ENCODE assay signal across 19 cellular contexts in the genomic region with DNA sequence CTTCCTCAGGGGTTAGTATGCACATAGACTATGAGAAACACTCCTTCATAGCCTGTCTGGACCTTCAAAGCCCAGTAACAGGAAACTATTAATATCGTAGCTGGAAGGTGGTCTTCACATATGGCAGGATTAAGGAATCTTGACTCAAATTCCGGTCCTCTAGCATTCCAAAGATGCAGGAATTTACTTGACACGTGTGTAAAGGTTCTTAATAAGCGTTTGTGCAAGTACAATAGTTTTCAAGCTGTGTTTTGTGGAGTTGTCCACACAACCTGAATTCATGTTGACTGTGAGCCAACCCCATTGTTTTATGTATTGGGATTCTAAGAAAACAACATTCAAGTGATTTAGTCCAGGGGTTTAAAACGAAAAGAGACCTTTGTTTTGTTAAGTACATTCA.
"Had no signal": no experiment of that assay in that cellular context is flagged by ENCODE, and none has a peak within 500 bp of the region (broad histone marks: within the 10 kb centered on the region; RNA-seq: fewer than 3 reads in every experiment).

No MANE protein-coding gene starts in this region.

- H3K27ac Mint-ChIP-seq: activated naive CD8-positive, alpha-beta T cell treated with anti-CD3 and anti-CD28 coated beads for 36 hours; naive B cell; stimulated activated memory B cell treated with anti-CD40 and anti-IgM and Interleukin-4, amounts not matched to agents 10 μg/mL and 1 μg/mL and 100 μg/mL, for 72 hours; T-helper 17 cell had no signal

- H3K4me3 ChIP-seq: colonic mucosa, gastroesophageal sphincter, hepatocyte, lower lobe of right lung had no signal

- H3K27ac ChIP-seq: colonic mucosa, epithelial cell of prostate, hepatocyte, lower lobe of right lung, neutrophil had no signal

- H3K9me3 ChIP-seq: colonic mucosa, gastroesophageal sphincter, lower lobe of right lung, neutrophil, SK-N-SH had no signal

- H3K4me1 ChIP-seq: colonic mucosa had no signal

- H3K4me3 Mint-ChIP-seq: activated naive CD8-positive, alpha-beta T cell treated with anti-CD3 and anti-CD28 coated beads for 36 hours; activated T-cell treated with anti-CD3 and anti-CD28 coated beads, Interleukin-2, amount 50 U/mL, for 4 hours; naive B cell; stimulated activated memory B cell treated with anti-CD40 and anti-IgM and Interleukin-4, amounts not matched to agents 10 μg/mL and 1 μg/mL and 100 μg/mL, for 72 hours; T-helper 17 cell had no signal

- H3K27me3 ChIP-seq: colonic mucosa, gastroesophageal sphincter, hepatocyte, neutrophil had no signal

- H3K36me3 Mint-ChIP-seq: activated naive CD8-positive, alpha-beta T cell treated with anti-CD3 and anti-CD28 coated beads for 36 hours; naive B cell; stimulated activated memory B cell treated with anti-CD40 and anti-IgM and Interleukin-4, amounts not matched to agents 10 μg/mL and 1 μg/mL and 100 μg/mL, for 72 hours had no signal

- ATAC-seq: activated T-cell treated with anti-CD3 and anti-CD28 coated beads, Interleukin-2, amount 50 U/mL, for 4 hours; gastroesophageal sphincter; lower lobe of right lung; right cardiac atrium; stimulated activated memory B cell treated with anti-CD40 and anti-IgM and Interleukin-4, amounts not matched to agents 10 μg/mL and 1 μg/mL and 100 μg/mL, for 72 hours; T-helper 17 cell had no signal

- H3K36me3 ChIP-seq: colonic mucosa, neutrophil had no signal

- H3K4me1 Mint-ChIP-seq: activated naive CD8-positive, alpha-beta T cell treated with anti-CD3 and anti-CD28 coated beads for 36 hours; naive B cell; stimulated activated memory B cell treated with anti-CD40 and anti-IgM and Interleukin-4, amounts not matched to agents 10 μg/mL and 1 μg/mL and 100 μg/mL, for 72 hours; T-helper 17 cell had no signal

- H3K27me3 Mint-ChIP-seq: activated naive CD8-positive, alpha-beta T cell treated with anti-CD3 and anti-CD28 coated beads for 36 hours; stimulated activated memory B cell treated with anti-CD40 and anti-IgM and Interleukin-4, amounts not matched to agents 10 μg/mL and 1 μg/mL and 100 μg/mL, for 72 hours; T-helper 17 cell had no signal

- DNase-seq: activated CD4-positive, alpha-beta T cell treated with anti-CD3 and anti-CD28 coated beads, Interleukin-2, amount 50 U/mL, for 4 hours; activated effector memory CD4-positive, alpha-beta T cell treated with anti-CD3 and anti-CD28 coated beads, Interleukin-2, amount 50 U/mL, for 16 hours; activated naive CD8-positive, alpha-beta T cell treated with anti-CD3 and anti-CD28 coated beads for 36 hours; activated T-cell treated with anti-CD3 and anti-CD28 coated beads, Interleukin-2, amount 50 U/mL, for 4 hours; anterior cingulate cortex; colonic mucosa; effector memory CD4-positive, alpha-beta T cell; lower lobe of right lung; naive B cell; posterior cingulate gyrus; right cardiac atrium; SK-N-SH; small intestine; T-helper 17 cell had no signal

- H3K9me3 Mint-ChIP-seq: activated naive CD8-positive, alpha-beta T cell treated with anti-CD3 and anti-CD28 coated beads for 36 hours; activated T-cell treated with anti-CD3 and anti-CD28 coated beads, Interleukin-2, amount 50 U/mL, for 4 hours; naive B cell; stimulated activated memory B cell treated with anti-CD40 and anti-IgM and Interleukin-4, amounts not matched to agents 10 μg/mL and 1 μg/mL and 100 μg/mL, for 72 hours had no signal
